11 cellular contexts compared by ENCODE assay signal in the genomic region with DNA sequence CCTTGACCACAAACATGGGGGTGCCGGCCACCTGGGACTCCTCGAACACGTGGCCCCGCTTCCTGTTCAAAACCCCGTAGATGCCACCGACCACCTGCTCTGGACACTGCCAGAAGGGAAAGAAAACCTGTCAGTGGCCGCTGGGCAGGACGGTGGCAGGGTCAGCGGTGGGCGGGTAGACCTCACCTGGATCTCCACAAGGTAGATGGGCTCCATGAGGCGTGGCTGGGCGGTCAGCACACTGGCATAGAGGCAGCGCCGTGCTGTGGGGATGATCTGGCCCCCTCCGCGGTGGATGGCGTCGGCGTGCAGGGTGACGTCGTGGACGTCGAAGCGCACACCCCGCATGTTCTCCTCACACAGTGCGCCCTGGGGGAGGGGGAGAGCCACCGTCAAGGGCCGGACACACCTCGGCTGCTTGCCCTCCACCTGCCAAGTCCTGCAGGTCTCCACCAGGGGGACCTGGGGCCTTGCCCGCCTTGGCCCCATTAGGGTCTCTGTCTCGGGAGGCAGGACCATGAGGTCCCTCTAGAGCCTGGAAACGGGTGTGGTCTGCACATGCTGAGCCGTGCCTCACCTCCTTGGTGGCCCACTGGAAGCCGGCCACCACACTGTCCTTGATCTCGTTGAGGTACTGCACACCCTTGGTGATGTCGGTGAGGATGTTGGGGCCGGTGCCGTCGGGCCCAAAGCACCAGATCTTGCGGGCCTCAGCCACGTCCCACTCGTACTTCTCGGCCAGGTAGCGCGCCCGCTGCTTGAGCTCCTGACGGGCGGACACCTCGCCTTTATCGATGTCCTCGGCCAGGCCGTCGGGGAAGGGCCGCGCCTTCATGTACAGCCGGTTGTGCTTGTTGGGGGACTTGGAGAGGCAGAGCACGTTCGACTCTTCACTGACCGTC. TPM values are rescaled to one million over a fixed set of nuclear protein-coding genes. Genes with fewer than 3 reads are reported as not detected.
A peak's percentile ranks its signal among the peaks of the same experiment; 100 is the strongest.
DNase-seq lines count a peak whose midpoint lies in the region; ATAC-seq and TF ChIP-seq lines count a peak whose summit lies in the region.
"Had no signal": no experiment of that assay in that cellular context is flagged by ENCODE, and none has a peak within 500 bp of the region (broad histone marks: within the 10 kb centered on the region; RNA-seq: fewer than 3 reads in every experiment).

No MANE protein-coding gene starts in this region.

- peaks cover 14% of the 10 kb centered on the region for H3K27me3 Mint-ChIP-seq in endothelial cell (ENCODE audit: unreplicated experiment)
- H3K27me3 Mint-ChIP-seq in neural progenitor cell (ENCODE audit: insufficient read depth, low read depth), result peaks cover 4% of the 10 kb centered on the region
- H3K27me3 Mint-ChIP-seq: T-cell had no signal

- H3K36me3 Mint-ChIP-seq in endothelial cell (ENCODE audit: low read depth, unreplicated experiment), result peaks cover 18% of the 10 kb centered on the region
- peaks cover 21% of the 10 kb centered on the region for H3K36me3 Mint-ChIP-seq in neural progenitor cell

- no peak overlapping the region for H2BK12ac ChIP-seq in trophoblast cell (ENCODE audit: low read length)

- no peak overlapping the region for H2AK5ac ChIP-seq in trophoblast cell (ENCODE audit: low read length)

- H3K4me1 Mint-ChIP-seq in endothelial cell (ENCODE audit: unreplicated experiment) (no peaks in the 10 kb centered on the region), neural progenitor cell (no peaks in the 10 kb centered on the region)

- H3K27ac ChIP-seq in trophoblast cell (ENCODE audit: low read depth, low read length) (no peak overlapping the region), neural progenitor cell (no peak overlapping the region)

- DNase-seq in GM12865 (ENCODE audit: low read depth) (no peak), NAMALWA (ENCODE audit: low spot score) (peak; percentile 59), endothelial cell (ENCODE audit: low spot score) (no peak), trophoblast cell (no peak), neural progenitor cell (ENCODE audit: low spot score) (no peak), NCI-H1092 treated with DMSO at 0.1 percent for 48 hours (lab: John Stamatoyannopoulos, UW) (no peak)
- DNase-seq: left cardiac atrium, T-cell had no signal

- no peak overlapping the region for H3K23ac ChIP-seq in trophoblast cell (ENCODE audit: low read length)

- H3K14ac ChIP-seq in trophoblast cell (ENCODE audit: low read length), result no peak overlapping the region

- no peaks in the 10 kb centered on the region for H3K27me3 ChIP-seq in trophoblast cell (ENCODE audit: insufficient read depth, low read length)
- no peaks in the 10 kb centered on the region for H3K27me3 ChIP-seq in neural progenitor cell

- no peak overlapping the region for H2AFZ ChIP-seq in trophoblast cell (ENCODE audit: insufficient read depth, low read length, poor library complexity)
- H2AFZ ChIP-seq in neural progenitor cell (replicated peaks), result no peak overlapping the region

- H3K9ac ChIP-seq in trophoblast cell (ENCODE audit: low read length) (no peak overlapping the region), neural progenitor cell (no peak overlapping the region)

- H4K91ac ChIP-seq in trophoblast cell (ENCODE audit: low read depth, low read length), result no peak overlapping the region

- H2BK120ac ChIP-seq in trophoblast cell (ENCODE audit: insufficient read depth, low read length, poor library complexity), result no peak overlapping the region

- peaks cover 73% of the 10 kb centered on the region for H3F3A ChIP-seq in neural progenitor cell (ENCODE audit: low read depth)

- TF ChIP-seq CTCF in GM12865 (IDR thresholded peaks at IDR 0.05; ENCODE audit: insufficient read depth, low read depth, low read length, missing control alignments), result peak; percentile 10
- peak; percentile 32 for TF ChIP-seq CTCF in endothelial cell (IDR thresholded peaks at IDR 0.05; ENCODE audit: unreplicated experiment)
- TF ChIP-seq CTCF in neural progenitor cell (IDR thresholded peaks at IDR 0.05), result no peak

- H3K4me1 ChIP-seq in trophoblast cell (ENCODE audit: control insufficient read depth in 1 of 2, insufficient read depth in 2 of 2, low read length in 2 of 2) (no peaks in the 10 kb centered on the region), neural progenitor cell (no peaks in the 10 kb centered on the region)
- H3K4me1 ChIP-seq: HAP-1 had no signal

- peaks cover 79% of the 10 kb centered on the region for H4K20me1 ChIP-seq in neural progenitor cell (ENCODE audit: low read depth)

- H3K4me2 ChIP-seq in trophoblast cell (ENCODE audit: low read length) (no peak overlapping the region), neural progenitor cell (no peak overlapping the region)

- peak overlapping the region; percentile 4 for H4K12ac ChIP-seq in trophoblast cell (ENCODE audit: low read depth, low read length)

- no peaks in the 10 kb centered on the region for H3K9me3 Mint-ChIP-seq in endothelial cell (ENCODE audit: unreplicated experiment)
- H3K9me3 Mint-ChIP-seq in neural progenitor cell, result no peaks in the 10 kb centered on the region
- H3K9me3 Mint-ChIP-seq: T-cell had no signal

- WGBS in trophoblast cell (ENCODE audit: extremely low coverage, insufficient coverage, insufficient read length), result no CpG with 5 or more reads among the region's 59 CpGs

- no peak overlapping the region for H3K4ac ChIP-seq in trophoblast cell (ENCODE audit: low read depth, low read length)

- H3K79me1 ChIP-seq in trophoblast cell (ENCODE audit: low read length), result no peaks in the 10 kb centered on the region

- peaks cover 75 to 78% of the 10 kb centered on the region in 2 experiments for H3K36me3 ChIP-seq in trophoblast cell (ENCODE audit: control insufficient read depth in 1 of 2, insufficient read depth in 2 of 2, low read length in 2 of 2)
- peaks cover 5% of the 10 kb centered on the region for H3K36me3 ChIP-seq in neural progenitor cell

- H3K27ac Mint-ChIP-seq in endothelial cell (ENCODE audit: unreplicated experiment) (no peak overlapping the region), neural progenitor cell (no peak overlapping the region)
- H3K27ac Mint-ChIP-seq: T-cell had no signal

- H3K79me2 ChIP-seq in trophoblast cell (ENCODE audit: control insufficient read depth, insufficient read depth, low read length, poor library complexity), result peaks cover 6% of the 10 kb centered on the region
- H3K79me2 ChIP-seq in neural progenitor cell (ENCODE audit: low read depth), result peaks cover 58% of the 10 kb centered on the region

- no peak overlapping the region for H4K8ac ChIP-seq in trophoblast cell (ENCODE audit: low read depth, low read length)

- ATAC-seq in HG03571 (IDR thresholded peaks at IDR 0.05; ENCODE audit: unreplicated experiment), result no peak

- H3K4me3 ChIP-seq in GM12865 (ENCODE audit: low read depth, low read length) (no peak overlapping the region), trophoblast cell (ENCODE audit: low read depth, low read length) (no peak overlapping the region), neural progenitor cell (no peak overlapping the region)
- H3K4me3 ChIP-seq: HAP-1 had no signal

- no peak overlapping the region for H3K18ac ChIP-seq in trophoblast cell (ENCODE audit: low read length)

- H3K9me3 ChIP-seq in trophoblast cell (ENCODE audit: insufficient read depth, low read depth, low read length), result peaks cover 11% of the 10 kb centered on the region
- no peaks in the 10 kb centered on the region for H3K9me3 ChIP-seq in neural progenitor cell (ENCODE audit: low read depth)
- H3K9me3 ChIP-seq: HAP-1 had no signal

- H3K4me3 Mint-ChIP-seq in endothelial cell (ENCODE audit: unreplicated experiment) (no peak overlapping the region), neural progenitor cell (no peak overlapping the region)
- H3K4me3 Mint-ChIP-seq: T-cell had no signal

- H2BK5ac ChIP-seq in trophoblast cell (ENCODE audit: low read depth, low read length, poor library complexity), result no peak overlapping the region

RNA-seq across cellular contexts. Expression of a gene that starts 6.6 kb away (rescaled TPM):
- total RNA-seq in endothelial cell (ENCODE audit: unreplicated experiment) (316 TPM), neural progenitor cell (ENCODE audit: low replicate concordance) (33.7 and 96.6 TPM in 2 replicates)
- 151 and 155 TPM in 2 replicates for polyA plus RNA-seq in trophoblast cell (2013)

RNA-seq across cellular contexts. Expression of a gene that starts 7.8 kb away (rescaled TPM):
- total RNA-seq in endothelial cell (ENCODE audit: unreplicated experiment) (2,896 TPM), neural progenitor cell (ENCODE audit: low replicate concordance) (1,288 and 2,841 TPM in 2 replicates)
- 1,711 and 1,770 TPM in 2 replicates for polyA plus RNA-seq in trophoblast cell (2013)

RNA-seq across cellular contexts. Expression of a gene that starts 30.0 kb away (rescaled TPM):
- 41.2 TPM for total RNA-seq in endothelial cell (ENCODE audit: unreplicated experiment)
- polyA plus RNA-seq in trophoblast cell (2013), result 73.6 and 81.3 TPM in 2 replicates
- 17.0 and 34.1 TPM in 2 replicates for total RNA-seq in neural progenitor cell (ENCODE audit: low replicate concordance)

RNA-seq across cellular contexts. Expression of a gene that starts 44.6 kb away (rescaled TPM):
- total RNA-seq in endothelial cell (ENCODE audit: unreplicated experiment) (1.4 TPM), neural progenitor cell (ENCODE audit: low replicate concordance) (0.77 and 1.1 TPM in 2 replicates)
- polyA plus RNA-seq in trophoblast cell (2013), result 4.5 and 5.6 TPM in 2 replicates
- total RNA-seq: subcutaneous adipose tissue, T-cell had no signal
